20 cellular contexts compared by ENCODE assay signal in the genomic region with DNA sequence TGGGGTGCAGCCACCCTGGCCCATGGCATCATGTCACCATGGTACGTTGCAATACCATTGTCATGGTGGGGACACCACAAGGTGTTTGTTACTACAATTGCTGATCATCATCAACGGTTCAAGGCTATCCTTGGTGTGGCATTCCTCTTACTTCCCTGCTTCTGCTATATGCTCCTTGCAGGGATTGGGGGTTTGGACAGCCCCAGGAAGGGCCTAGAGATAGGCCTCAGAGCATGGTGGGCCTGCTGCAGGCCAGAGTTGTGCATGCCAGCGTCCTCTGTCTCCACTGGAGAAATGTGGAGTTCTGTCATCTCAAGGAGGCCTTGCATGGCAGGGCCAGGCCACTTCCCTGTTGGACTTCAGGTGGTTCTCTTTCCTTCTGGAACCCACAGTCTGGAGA.
"Had no signal": no experiment of that assay in that cellular context is flagged by ENCODE, and none has a peak within 500 bp of the region (broad histone marks: within the 10 kb centered on the region; RNA-seq: fewer than 3 reads in every experiment).

No MANE protein-coding gene starts in this region.

- H3K4me3 Mint-ChIP-seq: dendritic cell treated with granulocyte-macrophage colony-stimulating factor and Interleukin-4, amounts not matched to agents 40 ng/mL and 50 ng/mL, for 4 days; mesothelial cell of epicardium had no signal

- DNase-seq: colonic mucosa; cortex of kidney; effector CD4-positive, alpha-beta T cell; effector memory CD4-positive, alpha-beta T cell; esophagus squamous epithelium; foreskin fibroblast; foreskin melanocyte; gastrocnemius medialis; glutamatergic neuron; head of caudate nucleus; heart right ventricle; hippocampal formation; left cardiac atrium; left lung; left ventricle myocardium superior; lower lobe of right lung; mesenchymal stem cell; mucosa of descending colon had no signal

- H3K27me3 ChIP-seq: colonic mucosa, esophagus squamous epithelium, gastrocnemius medialis had no signal

- ATAC-seq: gastrocnemius medialis, heart right ventricle, left cardiac atrium, left lung, left ventricle myocardium superior, lower lobe of right lung, mucosa of descending colon had no signal

- H3K36me3 Mint-ChIP-seq: mesothelial cell of epicardium had no signal

- H3K4me3 ChIP-seq: colonic mucosa, esophagus squamous epithelium, gastrocnemius medialis, heart right ventricle, left lung, lower lobe of right lung, mucosa of descending colon had no signal

- H3K9me3 Mint-ChIP-seq: dendritic cell treated with granulocyte-macrophage colony-stimulating factor and Interleukin-4, amounts not matched to agents 40 ng/mL and 50 ng/mL, for 4 days had no signal

- H3K27ac ChIP-seq: colonic mucosa, esophagus squamous epithelium, gastrocnemius medialis, heart right ventricle, left lung, lower lobe of right lung had no signal

- H3K27ac Mint-ChIP-seq: dendritic cell treated with granulocyte-macrophage colony-stimulating factor and Interleukin-4, amounts not matched to agents 40 ng/mL and 50 ng/mL, for 4 days; mesothelial cell of epicardium had no signal

- H3K27me3 Mint-ChIP-seq: dendritic cell treated with granulocyte-macrophage colony-stimulating factor and Interleukin-4, amounts not matched to agents 40 ng/mL and 50 ng/mL, for 4 days had no signal
